Comparison of ENCODE assay signal across 1 cellular context in the genomic region with DNA sequence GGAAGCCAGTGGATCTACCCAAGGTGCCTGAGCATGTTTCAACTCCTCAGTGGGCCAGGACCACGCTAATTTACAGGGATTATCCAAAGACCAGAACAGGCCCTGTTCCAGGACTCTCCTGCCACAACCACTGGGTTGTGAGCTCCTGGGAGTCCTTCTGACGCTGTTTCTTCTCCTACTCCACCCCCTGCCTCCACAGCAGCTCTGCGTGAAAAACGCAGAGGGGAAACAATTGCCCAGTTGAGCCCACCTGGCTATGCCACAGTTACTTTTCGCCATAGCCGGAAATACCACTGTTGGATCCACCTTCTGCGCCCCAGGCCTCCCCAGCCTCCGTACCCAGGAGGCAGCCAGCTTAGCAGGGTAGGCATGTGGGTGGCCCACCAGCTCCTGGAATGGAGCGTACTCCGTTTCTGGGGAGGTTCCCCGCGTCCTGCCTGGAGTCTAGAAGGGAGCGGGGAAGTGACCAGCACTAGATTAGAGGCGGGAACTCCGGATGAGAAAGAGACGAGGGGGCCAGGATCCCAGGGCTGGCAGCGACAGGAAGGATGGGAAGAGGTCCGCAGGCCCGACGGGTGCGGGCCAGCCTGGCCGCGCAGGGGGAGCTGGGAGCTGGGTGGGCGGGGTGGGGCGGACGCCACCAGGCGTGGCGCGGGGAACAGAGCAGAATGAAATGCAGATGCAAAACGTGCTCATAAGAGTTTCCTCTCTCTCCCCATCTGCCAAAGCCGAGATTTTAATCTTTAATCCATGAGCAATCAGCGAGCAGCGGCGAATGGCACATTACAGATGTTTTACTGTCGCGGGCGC.
TF ChIP-seq lines count a peak whose summit lies in the region.

No MANE protein-coding gene starts in this region.

TF ChIP-seq in K562, 482 proteins besides CTCF, POLR2A, EP300 and RAD21 (continued from another document):
- TF ChIP-seq, protein P1, sequence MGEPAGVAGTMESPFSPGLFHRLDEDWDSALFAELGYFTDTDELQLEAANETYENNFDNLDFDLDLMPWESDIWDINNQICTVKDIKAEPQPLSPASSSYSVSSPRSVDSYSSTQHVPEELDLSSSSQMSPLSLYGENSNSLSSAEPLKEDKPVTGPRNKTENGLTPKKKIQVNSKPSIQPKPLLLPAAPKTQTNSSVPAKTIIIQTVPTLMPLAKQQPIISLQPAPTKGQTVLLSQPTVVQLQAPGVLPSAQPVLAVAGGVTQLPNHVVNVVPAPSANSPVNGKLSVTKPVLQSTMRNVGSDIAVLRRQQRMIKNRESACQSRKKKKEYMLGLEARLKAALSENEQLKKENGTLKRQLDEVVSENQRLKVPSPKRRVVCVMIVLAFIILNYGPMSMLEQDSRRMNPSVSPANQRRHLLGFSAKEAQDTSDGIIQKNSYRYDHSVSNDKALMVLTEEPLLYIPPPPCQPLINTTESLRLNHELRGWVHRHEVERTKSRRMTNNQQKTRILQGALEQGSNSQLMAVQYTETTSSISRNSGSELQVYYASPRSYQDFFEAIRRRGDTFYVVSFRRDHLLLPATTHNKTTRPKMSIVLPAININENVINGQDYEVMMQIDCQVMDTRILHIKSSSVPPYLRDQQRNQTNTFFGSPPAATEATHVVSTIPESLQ (CRISPR knock-in tag; IDR thresholded peaks at IDR 0.05): no peak
- no peak for TF ChIP-seq FOXK2 (conservative IDR thresholded peaks at IDR 0.05 in 1 of 2, IDR thresholded peaks at IDR 0.05 in 1 of 2; ENCODE audit: low read depth in 2 of 2)
- no peak for TF ChIP-seq CEBPG (CRISPR knock-in tag; IDR thresholded peaks at IDR 0.05)
- no peak for TF ChIP-seq CEBPG (tag; conservative IDR thresholded peaks at IDR 0.05 in 1 of 2, IDR thresholded peaks at IDR 0.05 in 1 of 2)
- TF ChIP-seq PCBP2 (IDR thresholded peaks at IDR 0.05; ENCODE audit: low read depth, low read length, poor library complexity, severe bottlenecking): no peak
- no peak for TF ChIP-seq ZFP30 (CRISPR knock-in tag; IDR thresholded peaks at IDR 0.05; ENCODE audit: borderline replicate concordance)
- no peak for TF ChIP-seq WHSC1 (IDR thresholded peaks at IDR 0.05; ENCODE audit: low read length)
- TF ChIP-seq, protein P2, sequence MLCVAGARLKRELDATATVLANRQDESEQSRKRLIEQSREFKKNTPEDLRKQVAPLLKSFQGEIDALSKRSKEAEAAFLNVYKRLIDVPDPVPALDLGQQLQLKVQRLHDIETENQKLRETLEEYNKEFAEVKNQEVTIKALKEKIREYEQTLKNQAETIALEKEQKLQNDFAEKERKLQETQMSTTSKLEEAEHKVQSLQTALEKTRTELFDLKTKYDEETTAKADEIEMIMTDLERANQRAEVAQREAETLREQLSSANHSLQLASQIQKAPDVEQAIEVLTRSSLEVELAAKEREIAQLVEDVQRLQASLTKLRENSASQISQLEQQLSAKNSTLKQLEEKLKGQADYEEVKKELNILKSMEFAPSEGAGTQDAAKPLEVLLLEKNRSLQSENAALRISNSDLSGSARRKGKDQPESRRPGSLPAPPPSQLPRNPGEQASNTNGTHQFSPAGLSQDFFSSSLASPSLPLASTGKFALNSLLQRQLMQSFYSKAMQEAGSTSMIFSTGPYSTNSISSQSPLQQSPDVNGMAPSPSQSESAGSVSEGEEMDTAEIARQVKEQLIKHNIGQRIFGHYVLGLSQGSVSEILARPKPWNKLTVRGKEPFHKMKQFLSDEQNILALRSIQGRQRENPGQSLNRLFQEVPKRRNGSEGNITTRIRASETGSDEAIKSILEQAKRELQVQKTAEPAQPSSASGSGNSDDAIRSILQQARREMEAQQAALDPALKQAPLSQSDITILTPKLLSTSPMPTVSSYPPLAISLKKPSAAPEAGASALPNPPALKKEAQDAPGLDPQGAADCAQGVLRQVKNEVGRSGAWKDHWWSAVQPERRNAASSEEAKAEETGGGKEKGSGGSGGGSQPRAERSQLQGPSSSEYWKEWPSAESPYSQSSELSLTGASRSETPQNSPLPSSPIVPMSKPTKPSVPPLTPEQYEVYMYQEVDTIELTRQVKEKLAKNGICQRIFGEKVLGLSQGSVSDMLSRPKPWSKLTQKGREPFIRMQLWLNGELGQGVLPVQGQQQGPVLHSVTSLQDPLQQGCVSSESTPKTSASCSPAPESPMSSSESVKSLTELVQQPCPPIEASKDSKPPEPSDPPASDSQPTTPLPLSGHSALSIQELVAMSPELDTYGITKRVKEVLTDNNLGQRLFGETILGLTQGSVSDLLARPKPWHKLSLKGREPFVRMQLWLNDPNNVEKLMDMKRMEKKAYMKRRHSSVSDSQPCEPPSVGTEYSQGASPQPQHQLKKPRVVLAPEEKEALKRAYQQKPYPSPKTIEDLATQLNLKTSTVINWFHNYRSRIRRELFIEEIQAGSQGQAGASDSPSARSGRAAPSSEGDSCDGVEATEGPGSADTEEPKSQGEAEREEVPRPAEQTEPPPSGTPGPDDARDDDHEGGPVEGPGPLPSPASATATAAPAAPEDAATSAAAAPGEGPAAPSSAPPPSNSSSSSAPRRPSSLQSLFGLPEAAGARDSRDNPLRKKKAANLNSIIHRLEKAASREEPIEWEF (CRISPR knock-in tag; IDR thresholded peaks at IDR 0.05): no peak
